In the genomic region with DNA sequence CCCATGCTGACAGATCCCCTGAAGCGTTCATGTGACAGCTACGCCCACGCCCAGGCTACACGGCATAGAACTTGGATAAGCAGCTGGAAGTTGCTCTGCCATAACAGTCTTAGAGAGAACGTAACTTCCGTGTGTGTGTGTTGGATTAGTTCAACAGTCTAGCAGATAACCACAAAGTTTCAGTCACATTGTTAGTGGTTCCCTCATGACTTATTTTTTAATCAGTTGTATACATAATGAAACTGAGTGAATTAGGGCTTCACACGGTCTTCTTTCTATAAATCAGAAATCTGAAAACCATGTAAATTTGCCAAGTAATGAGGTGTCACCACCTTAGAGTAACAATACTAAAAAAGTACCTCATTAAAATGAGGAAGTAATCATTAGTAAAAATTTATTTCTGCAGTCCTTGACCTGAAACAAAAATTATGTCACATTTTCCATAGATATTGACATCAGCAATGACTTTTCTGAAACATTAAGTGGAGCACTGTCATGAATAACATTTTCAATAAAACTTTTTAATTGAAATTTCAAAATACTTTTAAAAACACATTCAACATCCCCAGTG, we compare ENCODE assay signal across 9 cellular contexts. TPM values are rescaled to one million over a fixed set of nuclear protein-coding genes. Genes with fewer than 3 reads are reported as not detected.
DNase-seq lines count a peak whose midpoint lies in the region; ATAC-seq, FAIRE-seq and TF ChIP-seq lines count a peak whose summit lies in the region.
"Had no signal": no experiment of that assay in that cellular context is flagged by ENCODE, and none has a peak within 500 bp of the region (broad histone marks: within the 10 kb centered on the region; RNA-seq: fewer than 3 reads in every experiment).

No MANE protein-coding gene starts in this region.

- no peak for TF ChIP-seq POLR2A in suprapubic skin (IDR thresholded peaks at IDR 0.05)

- H3K4me1 ChIP-seq in astrocyte (ENCODE audit: insufficient read depth, low read length) = peaks cover 33% of the 10 kb centered on the region
- peaks cover 21% of the 10 kb centered on the region for H3K4me1 ChIP-seq in suprapubic skin

- H3K27me3 ChIP-seq in astrocyte (ENCODE audit: insufficient read depth, low read length) (no peaks in the 10 kb centered on the region), suprapubic skin (no peaks in the 10 kb centered on the region)

- H3K36me3 Mint-ChIP-seq in astrocyte (ENCODE audit: low read depth, unreplicated experiment) = no peaks in the 10 kb centered on the region

- H3K36me3 ChIP-seq in astrocyte (ENCODE audit: insufficient read depth, low read length) = no peaks in the 10 kb centered on the region
- H3K36me3 ChIP-seq in suprapubic skin = no peaks in the 10 kb centered on the region

- peaks cover 49% of the 10 kb centered on the region for H3K4me1 Mint-ChIP-seq in astrocyte (ENCODE audit: low read depth, unreplicated experiment)

- H3K4me3 ChIP-seq in astrocyte (ENCODE audit: insufficient read depth, low read depth, low read length) (no peak overlapping the region), suprapubic skin (no peak overlapping the region)

- peak overlapping the region; percentile 12 for H2AFZ ChIP-seq in astrocyte (ENCODE audit: low read depth, low read length)

- H3K9me3 ChIP-seq in astrocyte (ENCODE audit: insufficient read depth, low read depth, low read length) = no peaks in the 10 kb centered on the region
- H3K9me3 ChIP-seq in suprapubic skin = no peaks in the 10 kb centered on the region

- H3K9me3 Mint-ChIP-seq in astrocyte (ENCODE audit: unreplicated experiment) = no peaks in the 10 kb centered on the region

- no peak for TF ChIP-seq EP300 in suprapubic skin (IDR thresholded peaks at IDR 0.05)

- ATAC-seq in GM19397 (IDR thresholded peaks at IDR 0.05; ENCODE audit: unreplicated experiment) (peak; percentile 85), HG03175 (IDR thresholded peaks at IDR 0.05; ENCODE audit: unreplicated experiment) (peak; percentile 88)

- TF ChIP-seq CTCF in astrocyte (IDR thresholded peaks at IDR 0.05; ENCODE audit: insufficient read depth, low read depth, low read length) = no peak
- no peak for TF ChIP-seq CTCF in suprapubic skin (IDR thresholded peaks at IDR 0.05)

- no peak overlapping the region for H3K27ac Mint-ChIP-seq in astrocyte (ENCODE audit: unreplicated experiment)

- no peak for FAIRE-seq in astrocyte (lab: Jason Lieb, UNC)
- FAIRE-seq: TTC549 had no signal

- H4K20me1 ChIP-seq in astrocyte (ENCODE audit: insufficient read depth, low read length) = no peaks in the 10 kb centered on the region

- 18% methylated on average over 7 of the region's 7 CpGs for WGBS in suprapubic skin

- no peak overlapping the region for H3K4me2 ChIP-seq in astrocyte (ENCODE audit: low read length)

- no peak overlapping the region for H3K9ac ChIP-seq in astrocyte (ENCODE audit: low read length)

- no peaks in the 10 kb centered on the region for H3K79me2 ChIP-seq in astrocyte (ENCODE audit: insufficient read depth, low read length)

- no peak overlapping the region for H3K27ac ChIP-seq in astrocyte (ENCODE audit: low read depth, low read length)
- H3K27ac ChIP-seq in suprapubic skin = no peak overlapping the region

- H3K27me3 Mint-ChIP-seq in astrocyte (ENCODE audit: low read depth, unreplicated experiment) = peaks cover 2% of the 10 kb centered on the region

- H3K4me3 Mint-ChIP-seq in astrocyte (ENCODE audit: unreplicated experiment) = no peak overlapping the region

- DNase-seq in COLO829 (ENCODE audit: low spot score) (peak; percentile 29), astrocyte (ENCODE audit: low read depth) (peak; percentile 73), NCI-H748 treated with DMSO at 0.1 percent for 48 hours (lab: John Stamatoyannopoulos, UW) (no peak), LoVo (ENCODE audit: low spot score) (no peak), suprapubic skin (ENCODE audit: low spot score in 2 of 2) (no peak), amygdala (lab: John Stamatoyannopoulos, UW) (no peak)

RNA-seq across cellular contexts. Expression of a gene that starts 21.7 kb away (rescaled TPM):
- total RNA-seq in astrocyte (0.19 and 2.0 TPM in 2 replicates), suprapubic skin (10 to 100 TPM in 3 of 4 donors, 1 to 10 TPM in 1; 8.6 to 13.0 (median 11.5) TPM)

Comparison
In these comparisons a context has a peak if more than half of its experiments do, and no peak if none do; other contexts are left out.
1. DNase-seq: peak in COLO829 (single experiment) and astrocyte (single experiment); none in NCI-H748 treated with DMSO at 0.1 percent for 48 hours (single experiment), LoVo (single experiment), suprapubic skin (0 of 2) and amygdala (0 of 56).